8 cellular contexts compared by ENCODE assay signal in genomic region chr15:66706225-66706732, GRCh38. TPM values are rescaled to one million over a fixed set of nuclear protein-coding genes. Genes with fewer than 3 reads are reported as not detected.
DNase-seq lines count a peak whose midpoint lies in the region; ATAC-seq, FAIRE-seq and TF ChIP-seq lines count a peak whose summit lies in the region.

No MANE protein-coding gene starts in this region.

- no peaks in the 10 kb centered on the region for H3F3A ChIP-seq in neural cell (ENCODE audit: insufficient read depth, low read length, poor library complexity, severe bottlenecking)

- intact Hi-C loops in endothelial cell of umbilical vein (cut with micrococcal nuclease), result loop anchor here (1.0 kb wide), 2 partner anchors 68 to 147 kb away; no protein-coding TSS in a partner anchor

- no peak overlapping the region for H3K9ac ChIP-seq in endothelial cell of umbilical vein (replicated peaks; ENCODE audit: extremely low read depth, insufficient read depth, low read length)
- H3K9ac ChIP-seq in neural cell (ENCODE audit: low read length), result no peak overlapping the region

- H3K27me3 ChIP-seq in endothelial cell of umbilical vein (ENCODE audit: control insufficient read depth in 2 of 2, insufficient read depth in 2 of 2, low read length in 2 of 2), result no peaks in the 10 kb centered on the region
- peaks cover 47% of the 10 kb centered on the region for H3K27me3 ChIP-seq in neural cell (ENCODE audit: insufficient read depth, low read depth, low read length)

- BruUV-seq in endothelial cell of umbilical vein (replicated peaks; lab: Mats Ljungman, UMichigan), result no TSS peak

- TF ChIP-seq POLR2A in NB4 (IDR thresholded peaks at IDR 0.05; ENCODE audit: extremely low read depth, insufficient read length) (no peak), endothelial cell of umbilical vein (IDR thresholded peaks at IDR 0.05; ENCODE audit: low read depth, low read length) (no peak), GM12891 (IDR thresholded peaks at IDR 0.05; ENCODE audit: low read depth, low read length) (no peak)

- no peaks in the 10 kb centered on the region for H3K9me1 ChIP-seq in endothelial cell of umbilical vein (replicated peaks; ENCODE audit: control insufficient read depth, extremely low read depth, insufficient read depth, low read length)

- no peaks in the 10 kb centered on the region for H3K9me2 ChIP-seq in neural cell (ENCODE audit: insufficient read depth, low read length)

- peaks cover 40% of the 10 kb centered on the region for H3K4me1 ChIP-seq in endothelial cell of umbilical vein (ENCODE audit: control insufficient read depth, extremely low read depth, insufficient read depth, low read length)

- H3K4me2 ChIP-seq in endothelial cell of umbilical vein (ENCODE audit: insufficient read depth, low read length), result no peak overlapping the region
- H3K4me2 ChIP-seq in neural cell (ENCODE audit: low read length), result no peak overlapping the region

- H3K79me2 ChIP-seq in endothelial cell of umbilical vein (ENCODE audit: control insufficient read depth, insufficient read depth, low read length), result peaks cover 46% of the 10 kb centered on the region
- no peaks in the 10 kb centered on the region for H3K79me2 ChIP-seq in neural cell (replicated peaks; ENCODE audit: insufficient read depth, low read length)

- H2AFZ ChIP-seq in endothelial cell of umbilical vein (ENCODE audit: low read depth, low read length) (peak overlapping the region; percentile 42), neural cell (ENCODE audit: low read depth, low read length) (no peak overlapping the region)

- FAIRE-seq in endothelial cell of umbilical vein (lab: Jason Lieb, UNC) (peak; percentile 77), GM12891 (lab: Jason Lieb, UNC) (no peak)

- TF ChIP-seq CTCF in AG10803 (conservative IDR thresholded peaks at IDR 0.05; ENCODE audit: low read length) (peak; percentile 50), NB4 (IDR thresholded peaks at IDR 0.05; ENCODE audit: low read depth, low read length) (peak; percentile 19), endothelial cell of umbilical vein (IDR thresholded peaks at IDR 0.05; ENCODE audit: extremely low read depth in 1 of 2, insufficient read depth in 1 of 2, low read depth in 1 of 2, low read length in 2 of 2) (peak; percentile 65 to 68), neural cell (IDR thresholded peaks at IDR 0.05; ENCODE audit: poor library complexity, severe bottlenecking) (peak; percentile 9)

- POLR2A ChIA-PET in endothelial cell of umbilical vein (lab: Charles Lee), result no interaction called here

- CTCF ChIA-PET in endothelial cell of umbilical vein (lab: Charles Lee), result interaction anchor here (0.8 to 14.2 kb wide), 22 partner anchors 8 to 145 kb away, joined by 3 to 226 read pairs (median 5); no protein-coding TSS in a partner anchor

- H3K36me3 ChIP-seq in endothelial cell of umbilical vein (ENCODE audit: control insufficient read depth in 2 of 2, extremely low read depth in 1 of 2, insufficient read depth in 2 of 2, low read length in 2 of 2) (no peaks in the 10 kb centered on the region), neural cell (ENCODE audit: insufficient read depth, low read length) (no peaks in the 10 kb centered on the region)

- ATAC-seq in GM19395 (IDR thresholded peaks at IDR 0.05; ENCODE audit: unreplicated experiment), result no peak
- ATAC-seq in HG03135 (IDR thresholded peaks at IDR 0.05; ENCODE audit: unreplicated experiment), result no peak

- no peak for TF ChIP-seq EP300 in neural cell (conservative IDR thresholded peaks at IDR 0.05; ENCODE audit: poor library complexity, severe bottlenecking)

- H3K27ac ChIP-seq in endothelial cell of umbilical vein (ENCODE audit: insufficient read depth, low read depth, low read length) (no peak overlapping the region), neural cell (ENCODE audit: low read length) (no peak overlapping the region)

- H3K4me3 ChIP-seq in AG10803 (ENCODE audit: low read length) (peak overlapping the region; percentile 30), NB4 (ENCODE audit: low read depth, low read length) (no peak overlapping the region), endothelial cell of umbilical vein (replicated peaks in 1 of 3; ENCODE audit: insufficient read depth in 1 of 3, low read depth in 1 of 3, low read length in 3 of 3) (no peak overlapping the region), neural cell (ENCODE audit: low read length) (no peak overlapping the region)

- dilution Hi-C loops in endothelial cell of umbilical vein (cut with MboI; ENCODE audit: extremely low pct_ligation_motif_present, low sequenced_read_pairs), result no loop called here

- H3K9me3 ChIP-seq in endothelial cell of umbilical vein (replicated peaks; ENCODE audit: control insufficient read depth, insufficient read depth, low read length) (no peaks in the 10 kb centered on the region), neural cell (ENCODE audit: low read length) (no peaks in the 10 kb centered on the region)

- H4K20me1 ChIP-seq in endothelial cell of umbilical vein (replicated peaks; ENCODE audit: control insufficient read depth, extremely low read depth, insufficient read depth, low read length) (no peaks in the 10 kb centered on the region), neural cell (ENCODE audit: insufficient read depth) (no peaks in the 10 kb centered on the region)

- DNase-seq in AG10803 (ENCODE audit: low read depth), result no peak
- DNase-seq in NB4 (ENCODE audit: low read depth), result no peak
- DNase-seq in endothelial cell of umbilical vein (ENCODE audit: low read depth, low spot score), result peak; percentile 45
- no peak for DNase-seq in GM12891 (ENCODE audit: insufficient read length, low spot score)
- DNase-seq in activated naive CD4-positive, alpha-beta T cell (lab: John Stamatoyannopoulos, UW), result no peak

- TF ChIP-seq RAD21 in neural cell (conservative IDR thresholded peaks at IDR 0.05), result no peak

TF ChIP-seq in endothelial cell of umbilical vein, 7 proteins besides CTCF, POLR2A, EP300 and RAD21:
- no peak for TF ChIP-seq MYC (IDR thresholded peaks at IDR 0.05; ENCODE audit: low read depth, low read length)
- TF ChIP-seq EZH2 (IDR thresholded peaks at IDR 0.05; ENCODE audit: borderline replicate concordance, low read depth, low read length, severe bottlenecking), result no peak
- TF ChIP-seq MAX (IDR thresholded peaks at IDR 0.05; ENCODE audit: insufficient read depth, insufficient read length), result no peak
- no peak for TF ChIP-seq GATA2 (IDR thresholded peaks at IDR 0.05; ENCODE audit: insufficient read depth, insufficient read length, low read depth, low read length)
- TF ChIP-seq JUN (IDR thresholded peaks at IDR 0.05; ENCODE audit: borderline replicate concordance, insufficient read depth, insufficient read length, low read depth), result no peak
- TF ChIP-seq POLR2AphosphoS5 (IDR thresholded peaks at IDR 0.05; ENCODE audit: insufficient read depth, low read depth, low read length), result no peak
- no peak for TF ChIP-seq FOS (IDR thresholded peaks at IDR 0.05; ENCODE audit: borderline replicate concordance, insufficient read depth, low read length)

TF ChIP-seq in GM12891, 5 proteins besides CTCF, POLR2A, EP300 and RAD21:
- TF ChIP-seq SPI1 (IDR thresholded peaks at IDR 0.05; ENCODE audit: low read depth, low read length) (no peak), POLR2AphosphoS5 (IDR thresholded peaks at IDR 0.05; ENCODE audit: low read depth, low read length) (no peak), PAX5 (IDR thresholded peaks at IDR 0.05; ENCODE audit: insufficient read depth, low read length, severe bottlenecking) (no peak), POU2F2 (IDR thresholded peaks at IDR 0.05; ENCODE audit: low read depth, low read length) (no peak), TAF1 (IDR thresholded peaks at IDR 0.05; ENCODE audit: low read depth, low read length) (no peak)

RNA-seq across cellular contexts. Expression of gene SMAD6, which starts 4.2 kb away (rescaled TPM):
- total RNA-seq in endothelial cell of umbilical vein, result 12.4 and 12.5 TPM in 2 replicates
- polyA plus RNA-seq in endothelial cell of umbilical vein (7.3 and 8.8 TPM in 2 replicates), neural cell (0.08 and 0.16 TPM in 2 replicates)
- 3.5 and 4.0 TPM in 2 replicates for polyA plus RNA-seq in endothelial cell of umbilical vein (2011; cell fraction: cytosol; rRNA removed)
- polyA plus RNA-seq in endothelial cell of umbilical vein (2011; cell fraction: nucleus; rRNA removed), result 22.2 and 24.2 TPM in 2 replicates
- polyA plus RNA-seq in endothelial cell of umbilical vein (2012), result 5.8 and 11.3 TPM in 2 replicates
- polyA minus RNA-seq in endothelial cell of umbilical vein (28.0 and 29.7 TPM in 2 replicates), neural cell (0.12 TPM in 1 of 2 replicates, not detected in the other)
- 45.7 TPM for polyA minus RNA-seq in endothelial cell of umbilical vein (2011; cell fraction: cytosol; rRNA and poly(A)+ RNA removed)
- 22.4 and 35.7 TPM in 2 replicates for polyA minus RNA-seq in endothelial cell of umbilical vein (2011; cell fraction: nucleus; rRNA and poly(A)+ RNA removed)
- polyA plus RNA-seq in GM12891 (2012; ENCODE audit: low read depth, missing spikeins), result not detected

Comparison
In these comparisons a context has a peak if more than half of its experiments do, and no peak if none do; other contexts are left out.
1. CTCF ChIP-seq: peak in every context shown above with its lines; median percentile 66 in endothelial cell of umbilical vein; 50 in AG10803; 19 in NB4; 9 in neural cell.